Comparison of ENCODE assay signal across 21 cellular contexts in genomic region chr20:22523128-22523498, GRCh38.
DNase-seq lines count a peak whose midpoint lies in the region; ATAC-seq and TF ChIP-seq lines count a peak whose summit lies in the region.
"Had no signal": no experiment of that assay in that cellular context is flagged by ENCODE, and none has a peak within 500 bp of the region (broad histone marks: within the 10 kb centered on the region; RNA-seq: fewer than 3 reads in every experiment).

No MANE protein-coding gene starts in this region.

- peak overlapping the region; percentile 32 for H3K4me3 Mint-ChIP-seq in endodermal cell
- H3K4me3 Mint-ChIP-seq in progenitor cell of endocrine pancreas (ENCODE audit: low read depth) = no peak overlapping the region
- H3K4me3 Mint-ChIP-seq in CD14-positive monocyte = peak overlapping the region in 1 of 2 donors; percentile 11
- H3K4me3 Mint-ChIP-seq: CD4-positive, alpha-beta T cell; HFFc6 had no signal

- peak overlapping the region; percentile 49 for H3K9ac ChIP-seq in endodermal cell (ENCODE audit: extremely low read depth, low read length, poor library complexity, severe bottlenecking)
- H3K9ac ChIP-seq: BLaER1, SK-N-SH had no signal

- H3K4me1 Mint-ChIP-seq in endodermal cell = peaks cover 53% of the 10 kb centered on the region
- H3K4me1 Mint-ChIP-seq in progenitor cell of endocrine pancreas (ENCODE audit: low read depth) = peaks cover 31% of the 10 kb centered on the region
- H3K4me1 Mint-ChIP-seq in CD14-positive monocyte = no peaks in the 10 kb centered on the region

- H3K36me3 Mint-ChIP-seq in endodermal cell (ENCODE audit: low read depth) (no peaks in the 10 kb centered on the region), progenitor cell of endocrine pancreas (ENCODE audit: insufficient read depth) (no peaks in the 10 kb centered on the region), CD14-positive monocyte (no peaks in the 10 kb centered on the region)

- intact Hi-C loops in right lobe of liver (cut with DNase I) (loop anchor here in 1 of 2 donors (10.0 kb wide), 1 partner anchor 52 kb away; no protein-coding TSS in a partner anchor), CD14-positive monocyte (cut with micrococcal nuclease) (no loop called here)

- no peaks in the 10 kb centered on the region for H3K27me3 ChIP-seq in endodermal cell (ENCODE audit: control insufficient read depth, insufficient read depth, low read length, poor library complexity, severe bottlenecking)
- H3K27me3 ChIP-seq in right lobe of liver = no peaks in the 10 kb centered on the region
- H3K27me3 ChIP-seq in upper lobe of left lung = no peaks in the 10 kb centered on the region
- H3K27me3 ChIP-seq: BLaER1 had no signal

- H3K9me3 ChIP-seq in endodermal cell (ENCODE audit: control insufficient read depth, low read length) = no peaks in the 10 kb centered on the region
- no peaks in the 10 kb centered on the region for H3K9me3 ChIP-seq in right lobe of liver
- no peaks in the 10 kb centered on the region for H3K9me3 ChIP-seq in upper lobe of left lung
- H3K9me3 ChIP-seq: BLaER1, HAP-1, SK-N-SH had no signal

- ATAC-seq in right lobe of liver = no peak
- ATAC-seq in HG02763 (IDR thresholded peaks at IDR 0.05; ENCODE audit: unreplicated experiment) = no peak
- no peak for ATAC-seq in upper lobe of left lung (ENCODE audit: low FRiP score in 2 of 2)

- H3K9me3 Mint-ChIP-seq in endodermal cell (no peaks in the 10 kb centered on the region), progenitor cell of endocrine pancreas (ENCODE audit: low read depth) (no peaks in the 10 kb centered on the region), CD14-positive monocyte (peaks cover 0 to 3% (median 0%) of the 10 kb centered on the region in 7 donors)

- TF ChIP-seq CTCF in endodermal cell (conservative IDR thresholded peaks at IDR 0.05) (no peak), right lobe of liver (IDR thresholded peaks at IDR 0.05) (no peak), progenitor cell of endocrine pancreas (IDR thresholded peaks at IDR 0.05; ENCODE audit: unreplicated experiment) (no peak), CD14-positive monocyte (IDR thresholded peaks at IDR 0.05) (no peak), upper lobe of left lung (IDR thresholded peaks at IDR 0.05) (no peak)

- H3K27me3 Mint-ChIP-seq in endodermal cell (ENCODE audit: insufficient read depth) (peaks cover 19% of the 10 kb centered on the region), progenitor cell of endocrine pancreas (no peaks in the 10 kb centered on the region), CD14-positive monocyte (ENCODE audit: low read depth in 3 of 3) (peaks cover 0 to 3% (median 2%) of the 10 kb centered on the region in 3 donors)
- H3K27me3 Mint-ChIP-seq: CD4-positive, alpha-beta T cell had no signal

- WGBS in endodermal cell (ENCODE audit: insufficient coverage in 1 of 2, insufficient read length in 1 of 2), 2 experiments = 95 to 98% methylated on average over 5 to 7 of the region's 7 CpGs
- 81% methylated on average over 6 of the region's 7 CpGs for WGBS in right lobe of liver (ENCODE audit: insufficient coverage, low coverage, low lambda C conversion rate, missing lambda C conversion rate)
- 88 to 89% methylated on average over 7 of the region's 7 CpGs for WGBS in upper lobe of left lung, 2 donors

- H3K4me1 ChIP-seq in endodermal cell (ENCODE audit: control insufficient read depth, insufficient read depth, low read length) = peaks cover 14% of the 10 kb centered on the region
- peaks cover 0 to 44% (median 20%) of the 10 kb centered on the region in 4 donors for H3K4me1 ChIP-seq in right lobe of liver
- no peaks in the 10 kb centered on the region for H3K4me1 ChIP-seq in upper lobe of left lung
- H3K4me1 ChIP-seq: HAP-1 had no signal

- H3K27ac Mint-ChIP-seq in endodermal cell (peak overlapping the region; percentile 86), progenitor cell of endocrine pancreas (peak overlapping the region; percentile 93), CD14-positive monocyte (no peak overlapping the region)
- H3K27ac Mint-ChIP-seq: CD4-positive, alpha-beta T cell; HFFc6 had no signal

- TF ChIP-seq POLR2A in right lobe of liver (IDR thresholded peaks at IDR 0.05) = no peak
- no peak for TF ChIP-seq POLR2A in upper lobe of left lung (IDR thresholded peaks at IDR 0.05)

- H3K27ac ChIP-seq in endodermal cell (ENCODE audit: low read depth, low read length) (no peak overlapping the region), right lobe of liver (peak overlapping the region; percentile 71 to 97 (median 87)), upper lobe of left lung (no peak overlapping the region)
- H3K27ac ChIP-seq: BLaER1 had no signal

- DNase-seq in NCI-H69 (lab: John Stamatoyannopoulos, UW) = peak; percentile 35
- no peak for DNase-seq in endodermal cell
- no peak for DNase-seq in right lobe of liver
- DNase-seq in progenitor cell of endocrine pancreas (ENCODE audit: low spot score, unreplicated experiment) = no peak
- DNase-seq in CD14-positive monocyte (ENCODE audit: low spot score) = no peak
- DNase-seq in NCI-H146 (lab: John Stamatoyannopoulos, UW) = no peak
- DNase-seq in upper lobe of left lung = no peak
- DNase-seq: CD4-positive, alpha-beta T cell; DMS79; GF-D8; GOT3; HFFc6; NCI-H1048; NCI-H1417; NCI-H187; NCI-H345; NCI-H748 treated with DMSO at 0.1 percent for 48 hours; SK-N-SH had no signal

- H3K4me3 ChIP-seq in endodermal cell (ENCODE audit: low read length) (peak overlapping the region; percentile 46), right lobe of liver (peak overlapping the region in 2 of 3 donors; percentile 48 to 60), upper lobe of left lung (no peak overlapping the region)
- H3K4me3 ChIP-seq: BLaER1, HAP-1 had no signal

- TF ChIP-seq EP300 in upper lobe of left lung (IDR thresholded peaks at IDR 0.05) = no peak

- H3K36me3 ChIP-seq in endodermal cell (ENCODE audit: control insufficient read depth, insufficient read depth, low read length) (no peaks in the 10 kb centered on the region), right lobe of liver (no peaks in the 10 kb centered on the region), upper lobe of left lung (no peaks in the 10 kb centered on the region)
- H3K36me3 ChIP-seq: BLaER1, HAP-1 had no signal

Comparison
In these comparisons a context has a peak if more than half of its experiments do, and no peak if none do; other contexts are left out.
1. H3K27ac ChIP-seq: peak in right lobe of liver (3 of 3); none in endodermal cell (single experiment) and upper lobe of left lung (0 of 4).
2. H3K4me3 ChIP-seq: peak in endodermal cell (single experiment) and right lobe of liver (2 of 3); none in upper lobe of left lung (0 of 4).
3. H3K27ac Mint-ChIP-seq: peak in endodermal cell (single experiment) and progenitor cell of endocrine pancreas (single experiment); none in CD14-positive monocyte (0 of 7).